1 cellular context compared by ENCODE assay signal in genomic region chr11:10506013-10506370, GRCh38.
TF ChIP-seq lines count a peak whose summit lies in the region.

No MANE protein-coding gene starts in this region.

TF ChIP-seq in GM12878, 131 proteins besides CTCF, POLR2A, EP300 and RAD21:
- TF ChIP-seq ZNF592 (IDR thresholded peaks at IDR 0.05) (no peak), E2F4 (IDR thresholded peaks at IDR 0.05; ENCODE audit: low read depth, low read length) (no peak), EGR1 (IDR thresholded peaks at IDR 0.05; ENCODE audit: borderline replicate concordance in 1 of 2, low read depth in 2 of 2, low read length in 2 of 2) (no peak), ASH2L (IDR thresholded peaks at IDR 0.05; ENCODE audit: borderline replicate concordance, low read depth) (no peak), MEF2B (IDR thresholded peaks at IDR 0.05; ENCODE audit: partially characterized antibody, poor library complexity, severe bottlenecking) (no peak), FOXK2 (IDR thresholded peaks at IDR 0.05) (no peak), HDAC6 (IDR thresholded peaks at IDR 0.05; ENCODE audit: unreplicated experiment) (no peak), IKZF2 (IDR thresholded peaks at IDR 0.05) (no peak)
TF ChIP-seq in GM12878: peak in this region for 0.
